In genomic region chr20:40016359-40016758, GRCh38 we compare ENCODE assay signal across 20 cellular contexts.
DNase-seq lines count a peak whose midpoint lies in the region; ATAC-seq and TF ChIP-seq lines count a peak whose summit lies in the region.
"Had no signal": no experiment of that assay in that cellular context is flagged by ENCODE, and none has a peak within 500 bp of the region (broad histone marks: within the 10 kb centered on the region; RNA-seq: fewer than 3 reads in every experiment).

No MANE protein-coding gene starts in this region.

- TF ChIP-seq RAD21 in SK-N-SH (IDR thresholded peaks at IDR 0.05; ENCODE audit: low read length): no peak

- H3K4me1 ChIP-seq in SK-N-SH (ENCODE audit: control insufficient read depth in 1 of 2, insufficient read depth in 2 of 2, low read depth in 1 of 2, low read length in 1 of 2): no peaks in the 10 kb centered on the region; a peak in 1 of 4 replicates
- H3K4me1 ChIP-seq: BLaER1, SJCRH30 had no signal

- H3K9me3 ChIP-seq in SK-N-SH: no peaks in the 10 kb centered on the region
- H3K9me3 ChIP-seq: BLaER1, SJCRH30 had no signal

- H3K4me3 ChIP-seq in SK-N-SH (ENCODE audit: low read depth in 2 of 2, low read length in 1 of 2): no peak overlapping the region
- H3K4me3 ChIP-seq: BLaER1, SJCRH30 had no signal

- in situ Hi-C loops in ACHN (cut with HindIII; ENCODE audit: low pct_ligation_motif_present, low pct_unique_long_range_greater_than_20kb, low sequenced_read_pairs): no loop called here

- no peak for TF ChIP-seq CTCF in SK-N-SH (IDR thresholded peaks at IDR 0.05)
- TF ChIP-seq CTCF in GM10266 (IDR thresholded peaks at IDR 0.05; ENCODE audit: control insufficient read depth, insufficient read depth, low read depth, missing control alignments): no peak

- 25% methylated on average over 1 of the region's 1 CpG for WGBS in SK-N-SH (ENCODE audit: low lambda C conversion rate)

- no peaks in the 10 kb centered on the region for H4K20me1 ChIP-seq in SK-N-SH (ENCODE audit: insufficient read depth)
- H4K20me1 ChIP-seq: BLaER1 had no signal

- no peaks in the 10 kb centered on the region for H3K27me3 ChIP-seq in SK-N-SH (ENCODE audit: insufficient read depth)
- H3K27me3 ChIP-seq: BLaER1, SJCRH30 had no signal

- H3K36me3 ChIP-seq in SK-N-SH (replicated peaks in 1 of 2; ENCODE audit: control insufficient read depth in 1 of 2, insufficient read depth in 2 of 2, low read length in 1 of 2): no peaks in the 10 kb centered on the region
- H3K36me3 ChIP-seq: BLaER1, SJCRH30 had no signal

- no peaks in the 10 kb centered on the region for H3K79me2 ChIP-seq in SK-N-SH (ENCODE audit: insufficient read depth)

- ATAC-seq in SK-N-SH treated with all-trans-retinoic acid at 6 μM for 48 hours: no peak
- ATAC-seq: HCT116 had no signal

- CTCF ChIA-PET in SK-N-SH (lab: Yijun Ruan, JAX): no interaction called here

- no peak for TF ChIP-seq EP300 in SK-N-SH (IDR thresholded peaks at IDR 0.05; ENCODE audit: borderline replicate concordance in 1 of 2, low read depth in 1 of 2, low read length in 1 of 2)

- H3K27ac ChIP-seq in SK-N-SH (ENCODE audit: low read depth in 2 of 2, low read length in 1 of 2) (no peak overlapping the region), epithelial cell of prostate (peak overlapping the region; percentile 47)
- H3K27ac ChIP-seq: BLaER1, SJCRH30 had no signal

- DNase-seq in SK-N-SH: no peak
- peak; percentile 22 for DNase-seq in MV-4-11 (lab: John Stamatoyannopoulos, UW)
- no peak for DNase-seq in epithelial cell of prostate (ENCODE audit: low read depth, low spot score)
- DNase-seq in medulla oblongata (ENCODE audit: extremely low spot score): peak; percentile 19
- no peak for DNase-seq in activated gamma-delta T cell (lab: John Stamatoyannopoulos, UW)
- DNase-seq in ACHN: no peak
- DNase-seq in GM10266 (ENCODE audit: extremely low spot score): no peak
- DNase-seq: 8988T; CD4-positive, CD25-positive, alpha-beta regulatory T cell; DMS153; DND-41; Karpas-422; NCI-H2029; NCI-H446; NCI-H524 treated with DMSO at 0.1 percent for 48 hours; NCI-H774; SJCRH30 had no signal

- POLR2A ChIA-PET in SK-N-SH (lab: Yijun Ruan, JAX): no interaction called here

- no peaks in the 10 kb centered on the region for H3K9me2 ChIP-seq in SK-N-SH

- no peak overlapping the region for H2AFZ ChIP-seq in SK-N-SH (ENCODE audit: low read depth)

- no peaks in the 10 kb centered on the region for H3F3A ChIP-seq in SK-N-SH (replicated peaks; ENCODE audit: insufficient read depth)

- no peak overlapping the region for H3K9ac ChIP-seq in SK-N-SH
- H3K9ac ChIP-seq: BLaER1 had no signal

- H3K4me2 ChIP-seq in SK-N-SH: no peak overlapping the region
- H3K4me2 ChIP-seq: BLaER1 had no signal

TF ChIP-seq in SK-N-SH treated with all-trans-retinoic acid at 6 μM for 48 hours, 23 proteins besides CTCF, POLR2A, EP300 and RAD21:
- TF ChIP-seq SNAI2 (CRISPR knock-in tag; IDR thresholded peaks at IDR 0.05) (no peak), ZNF8 (CRISPR knock-in tag; IDR thresholded peaks at IDR 0.05) (0 out of 2 replicates have a peak, but pooled peaks have one; percentile 41)

TF ChIP-seq in SK-N-SH, 30 proteins besides CTCF, POLR2A, EP300 and RAD21:
- TF ChIP-seq FOSL2 (IDR thresholded peaks at IDR 0.05; ENCODE audit: borderline replicate concordance, low read depth) (no peak), EZH2phosphoT487 (IDR thresholded peaks at IDR 0.05; ENCODE audit: borderline replicate concordance, low read depth) (no peak), FOXM1 (IDR thresholded peaks at IDR 0.05; ENCODE audit: low read depth) (no peak), TCF12 (IDR thresholded peaks at IDR 0.05) (no peak), MEF2A (IDR thresholded peaks at IDR 0.05; ENCODE audit: borderline replicate concordance, low read depth) (no peak), IRF3 (IDR thresholded peaks at IDR 0.05; ENCODE audit: low read depth, low read length) (no peak), GATA2 (CRISPR knock-in tag; IDR thresholded peaks at IDR 0.05) (no peak), TEAD4 (IDR thresholded peaks at IDR 0.05; ENCODE audit: borderline replicate concordance, insufficient read depth) (no peak), SMC3 (IDR thresholded peaks at IDR 0.05; ENCODE audit: low read depth, low read length) (no peak), CHD2 (IDR thresholded peaks at IDR 0.05; ENCODE audit: low read length, partially characterized antibody) (no peak), POLR2AphosphoS5 (IDR thresholded peaks at IDR 0.05; ENCODE audit: low read depth, low read length) (no peak), MAX (IDR thresholded peaks at IDR 0.05; ENCODE audit: low read depth) (no peak), YY1 (IDR thresholded peaks at IDR 0.05; ENCODE audit: low read depth) (no peak), NRF1 (IDR thresholded peaks at IDR 0.05; ENCODE audit: low read depth, low read length) (no peak), FOXJ3 (CRISPR knock-in tag; IDR thresholded peaks at IDR 0.05) (no peak)

Comparison
In these comparisons a context has a peak if more than half of its experiments do, and no peak if none do; other contexts are left out.
1. DNase-seq: peak in MV-4-11 (single experiment) and medulla oblongata (single experiment); none in SK-N-SH (single experiment), epithelial cell of prostate (single experiment), activated gamma-delta T cell (single experiment), ACHN (single experiment) and GM10266 (single experiment).